8 cellular contexts compared by ENCODE assay signal in genomic region chr11:64844330-64845124, GRCh38. TPM values are rescaled to one million over a fixed set of nuclear protein-coding genes. Genes with fewer than 3 reads are reported as not detected.
A peak's percentile ranks its signal among the peaks of the same experiment; 100 is the strongest.
DNase-seq lines count a peak whose midpoint lies in the region; ATAC-seq and TF ChIP-seq lines count a peak whose summit lies in the region.

Gene CDC42BPG, minus strand, starts transcription at chr11:64844653. Its CDS starts 84 bp downstream, at chr11:64844569.

- peak; percentile 42; the same call in 1 of the 2 replicates for TF ChIP-seq CTCF in HEK293 (tag by site-specific recombination; IDR thresholded peaks at IDR 0.05)
- TF ChIP-seq CTCF in lower lobe of right lung (IDR thresholded peaks at IDR 0.05): peak; percentile 79
- peak; percentile 44 to 88 for TF ChIP-seq CTCF in suprapubic skin (IDR thresholded peaks at IDR 0.05)

- peak within 1 kb of the TSS; percentile 45; the same call in 1 of the 2 replicates for H3K9ac ChIP-seq in BLaER1

- ATAC-seq in lower lobe of right lung (peak; percentile 80 to 85), HG03342 (IDR thresholded peaks at IDR 0.05; ENCODE audit: unreplicated experiment) (no peak)

- CTCF ChIA-PET in HEK293 (lab: Yijun Ruan, JAX): interaction anchor here (0.6 to 8.0 kb wide), 15 partner anchors 9 to 323 kb away, joined by 3 to 111 read pairs (median 5); partner anchors contain the start of gene BATF2

- H3K27me3 ChIP-seq in BLaER1 (peaks cover 10% of the 10 kb centered on the region), ectodermal cell (ENCODE audit: control insufficient read depth, insufficient read depth, low read length, poor library complexity, severe bottlenecking) (peaks cover 22% of the 10 kb centered on the region), lower lobe of right lung (ENCODE audit: low read depth) (no peaks in the 10 kb centered on the region), suprapubic skin (no peaks in the 10 kb centered on the region)

- POLR2A ChIA-PET in HEK293 (lab: Yijun Ruan, JAX): interaction anchor here (0.6 to 1.5 kb wide), 8 partner anchors 10 to 289 kb away, joined by 3 to 9 read pairs (median 3); partner anchors contain the start of genes MEN1, SF1 and ZNHIT2

- 0 out of 2 replicates have a peak, but pooled peaks cover 4% of the 10 kb centered on the region for H4K20me1 ChIP-seq in BLaER1

- H3K36me3 ChIP-seq in BLaER1 (no peaks in the 10 kb centered on the region), HEK293 (ENCODE audit: control insufficient read depth in 2 of 2, insufficient read depth in 1 of 2, low read length in 2 of 2) (peaks cover 0 to 1% of the 10 kb centered on the region in 2 experiments; a peak in 1 of 3 replicates), ectodermal cell (ENCODE audit: control insufficient read depth, insufficient read depth, low read length) (no peaks in the 10 kb centered on the region), lower lobe of right lung (peaks cover 4% of the 10 kb centered on the region), suprapubic skin (peaks cover 9% of the 10 kb centered on the region)

- peak within 1 kb of the TSS; percentile 84 for H3K4me2 ChIP-seq in BLaER1

- peak within 1 kb of the TSS; percentile 55; the same call in 1 of the 2 replicates for H3K27ac ChIP-seq in BLaER1
- H3K27ac ChIP-seq in HEK293 (ENCODE audit: extremely low read depth, low read depth, low read length): peak within 1 kb of the TSS; percentile 48; the same call in 1 of the 2 replicates
- no peak within 1 kb of the TSS for H3K27ac ChIP-seq in ectodermal cell (ENCODE audit: insufficient read depth, low read depth, low read length, poor library complexity, severe bottlenecking)
- H3K27ac ChIP-seq in lower lobe of right lung: peak within 1 kb of the TSS; percentile 86
- peak within 1 kb of the TSS; percentile 93 for H3K27ac ChIP-seq in suprapubic skin

- peak within 1 kb of the TSS; percentile 65 for H3K4me3 ChIP-seq in BLaER1
- peak within 1 kb of the TSS; percentile 50 for H3K4me3 ChIP-seq in HEK293 (ENCODE audit: low read depth, low read length)
- peak within 1 kb of the TSS; percentile 57 for H3K4me3 ChIP-seq in ectodermal cell (ENCODE audit: insufficient read depth, low read depth, low read length)
- peak within 1 kb of the TSS; percentile 65 for H3K4me3 ChIP-seq in lower lobe of right lung
- peak within 1 kb of the TSS; percentile 62 for H3K4me3 ChIP-seq in suprapubic skin

- intact Hi-C loops in lower lobe of right lung (cut with DNase I): no loop called here

- H3K4me1 ChIP-seq in BLaER1: peaks cover 57% of the 10 kb centered on the region
- H3K4me1 ChIP-seq in HEK293 (ENCODE audit: control insufficient read depth, insufficient read depth, low read length): no peaks in the 10 kb centered on the region; the same call in 1 of the 2 replicates
- peaks cover 22% of the 10 kb centered on the region for H3K4me1 ChIP-seq in ectodermal cell (ENCODE audit: control insufficient read depth, insufficient read depth, low read length)
- H3K4me1 ChIP-seq in lower lobe of right lung: peaks cover 48% of the 10 kb centered on the region
- H3K4me1 ChIP-seq in suprapubic skin: peaks cover 45% of the 10 kb centered on the region

- DNase-seq in NCI-H460 (ENCODE audit: extremely low read depth, low read depth) (peak; percentile 41), lower lobe of right lung (peak; percentile 89), suprapubic skin (ENCODE audit: low spot score in 2 of 2) (peak; percentile 80 to 83)
- DNase-seq in activated CD4-positive, alpha-beta T cell treated with anti-CD3 and anti-CD28 coated beads for 4 hours: peak; percentile 59 to 67

- 1% methylated on average over 96 of the region's 96 CpGs for WGBS in ectodermal cell, 2 experiments
- 6% methylated on average over 7 of the region's 96 CpGs for WGBS in suprapubic skin

- no peak for TF ChIP-seq EP300 in suprapubic skin (IDR thresholded peaks at IDR 0.05)

- peak in 1 of 2 donors; percentile 25 for TF ChIP-seq POLR2A in suprapubic skin (IDR thresholded peaks at IDR 0.05)

- no peaks in the 10 kb centered on the region for H3K9me3 ChIP-seq in BLaER1
- no peaks in the 10 kb centered on the region for H3K9me3 ChIP-seq in HEK293 (ENCODE audit: control insufficient read depth, insufficient read depth, low read depth, low read length)
- no peaks in the 10 kb centered on the region for H3K9me3 ChIP-seq in ectodermal cell (ENCODE audit: control insufficient read depth, low read length)
- H3K9me3 ChIP-seq in lower lobe of right lung: no peaks in the 10 kb centered on the region
- H3K9me3 ChIP-seq in suprapubic skin: no peaks in the 10 kb centered on the region

TF ChIP-seq in HEK293, 187 proteins besides CTCF, POLR2A, EP300 and RAD21 (continues in another document):
- TF ChIP-seq KLF8 (tag by site-specific recombination; IDR thresholded peaks at IDR 0.05) (peak; percentile 11; the same call in 1 of the 2 replicates), HOXA7 (CRISPR knock-in tag; IDR thresholded peaks at IDR 0.05; ENCODE audit: borderline replicate concordance) (no peak), ZNF785 (tag by site-specific recombination; IDR thresholded peaks at IDR 0.05) (no peak), SP2 (tag by site-specific recombination; IDR thresholded peaks at IDR 0.05) (peak; percentile 64), PRDM2 (tag by site-specific recombination; IDR thresholded peaks at IDR 0.05; ENCODE audit: borderline replicate concordance) (no peak), ZNF670 (tag by site-specific recombination; IDR thresholded peaks at IDR 0.05; ENCODE audit: low read depth) (no peak), ZNF521 (tag by site-specific recombination; IDR thresholded peaks at IDR 0.05) (no peak), PRDM1 (tag by site-specific recombination; IDR thresholded peaks at IDR 0.05) (no peak), ZBTB7A (tag by site-specific recombination; IDR thresholded peaks at IDR 0.05; ENCODE audit: low read depth) (0 out of 2 replicates have a peak, but pooled peaks have one; percentile 2), ZNF571 (tag by site-specific recombination; IDR thresholded peaks at IDR 0.05) (no peak), ZNF654 (tag by site-specific recombination; IDR thresholded peaks at IDR 0.05; ENCODE audit: low read depth) (no peak), ZNF266 (tag by site-specific recombination; IDR thresholded peaks at IDR 0.05; ENCODE audit: low read depth) (no peak), ZNF214 (tag by site-specific recombination; IDR thresholded peaks at IDR 0.05; ENCODE audit: borderline replicate concordance) (no peak), ZFHX2 (tag by site-specific recombination; conservative IDR thresholded peaks at IDR 0.05) (peak; percentile 36; the same call in 1 of the 2 replicates), KLF17 (tag by site-specific recombination; IDR thresholded peaks at IDR 0.05) (0 out of 2 replicates have a peak, but pooled peaks have one; percentile 0)

RNA-seq across cellular contexts. Expression of gene CDC42BPG, which starts in this region (rescaled TPM):
- total RNA-seq in NCI-H460 (2014; rRNA removed; shearing (Covaris generic)): 0.02 TPM in 1 of 2 replicates, not detected in the other
- polyA plus RNA-seq in NCI-H460 (2014; cell fraction: nucleus; rRNA removed): 0.24 and 0.31 TPM in 2 replicates
- 3.4 TPM for polyA plus RNA-seq in ectodermal cell (2013, experiment 1 of 4)
- polyA plus RNA-seq in ectodermal cell (2013, experiment 2 of 4): 3.4 TPM
- 2.5 TPM for polyA plus RNA-seq in ectodermal cell (2013, experiment 3 of 4)
- polyA plus RNA-seq in ectodermal cell (2013, experiment 4 of 4): 1.8 TPM
- total RNA-seq in lower lobe of right lung: 16.3 TPM
- total RNA-seq in suprapubic skin: 10 to 100 TPM; 42.2 to 64.9 (median 61.1) TPM

Comparison
In these comparisons a context has a peak if more than half of its experiments do, and no peak if none do; other contexts are left out.
1. RNA of gene CDC42BPG (total RNA-seq): 42.2 to 64.9 TPM in suprapubic skin and 16.3 TPM in lower lobe of right lung (single experiment); 0.02 TPM in NCI-H460; every median in the first group is over 10 times any median in the second.
2. Peak in DNase-seq in NCI-H460; RNA of the gene not detected or under 1 TPM.
3. Peak in every context shown above with its lines, with median percentiles within 50 percentile points of each other: H3K4me3 ChIP-seq, CTCF ChIP-seq and DNase-seq.